In the genomic region with DNA sequence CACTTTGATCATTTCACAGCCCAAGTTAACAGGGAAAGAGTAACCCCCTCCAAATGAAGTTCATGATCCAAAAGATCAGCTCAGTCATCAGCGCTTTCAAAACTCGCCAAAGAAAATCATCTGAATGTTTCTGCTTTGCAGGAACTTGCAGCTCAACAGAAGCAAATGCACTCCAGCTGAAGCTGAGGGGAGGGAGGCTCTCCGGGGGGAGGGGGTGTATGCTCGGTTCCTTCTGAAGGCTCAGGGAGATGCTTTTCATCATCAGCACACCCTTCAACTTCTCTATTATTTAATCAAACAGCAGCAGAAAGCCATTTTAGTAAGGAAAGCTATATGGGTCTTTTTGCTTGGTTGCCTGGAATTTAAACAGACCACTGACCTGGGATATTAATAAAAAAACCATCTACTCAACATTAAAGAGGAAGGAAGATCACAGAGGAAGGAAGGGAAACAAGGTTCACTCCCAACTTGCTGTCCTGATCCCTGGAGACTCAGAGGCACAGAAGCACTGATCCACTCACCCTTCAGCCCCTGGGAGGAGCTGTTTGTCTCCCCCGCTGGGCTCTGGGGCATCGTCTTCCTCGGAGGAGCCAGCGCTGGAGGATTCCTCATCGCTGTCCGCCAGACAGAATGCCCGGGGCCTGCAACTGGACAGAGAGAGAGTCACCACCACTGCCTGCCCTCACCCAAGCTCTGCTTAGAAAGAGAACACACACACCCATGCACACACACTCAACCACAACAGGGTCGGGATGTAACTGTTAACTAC, we compare ENCODE assay signal across 11 cellular contexts. TPM values are rescaled to one million over a fixed set of nuclear protein-coding genes. Genes with fewer than 3 reads are reported as not detected.
DNase-seq lines count a peak whose midpoint lies in the region; ATAC-seq, FAIRE-seq and TF ChIP-seq lines count a peak whose summit lies in the region.
"Had no signal": no experiment of that assay in that cellular context is flagged by ENCODE, and none has a peak within 500 bp of the region (broad histone marks: within the 10 kb centered on the region; RNA-seq: fewer than 3 reads in every experiment).

No MANE protein-coding gene starts in this region.

- peaks cover 34 to 94% (median 81%) of the 10 kb centered on the region in 12 donors for H3K4me1 ChIP-seq in heart left ventricle

- H3K36me3 ChIP-seq in heart left ventricle, result peaks cover 0 to 38% (median 14%) of the 10 kb centered on the region in 9 donors

- no peaks in the 10 kb centered on the region for H3K9me3 Mint-ChIP-seq in nephron progenitor cell

- TF ChIP-seq CTCF in heart left ventricle (IDR thresholded peaks at IDR 0.05) (peak in 1 of 12 donors; percentile 12), coronary artery (IDR thresholded peaks at IDR 0.05) (no peak), nephron progenitor cell (IDR thresholded peaks at IDR 0.05) (no peak)

- H3K4me3 ChIP-seq in heart left ventricle, result no peak overlapping the region
- no peak overlapping the region for H3K4me3 ChIP-seq in coronary artery
- H3K4me3 ChIP-seq: GM12878 had no signal

- intact Hi-C loops in heart left ventricle (cut with DNase I) (loop anchor here in 4 of 10 donors (1.0 to 10.0 kb wide), 7 partner anchors 50 to 350 kb away; a partner anchor contains a TSS), Right ventricle myocardium inferior (cut with DNase I) (loop anchor here (5.0 kb wide), 2 partner anchors 33 to 53 kb away; no protein-coding TSS in a partner anchor)

- H3K4me3 Mint-ChIP-seq in nephron progenitor cell, result peak overlapping the region; percentile 44

- FAIRE-seq in urothelium cell line (lab: Jason Lieb, UNC), result peak; percentile 66
- FAIRE-seq: GM12878 had no signal

- peaks cover 4% of the 10 kb centered on the region for H3K27me3 Mint-ChIP-seq in nephron progenitor cell (ENCODE audit: low read depth, poor library complexity)

- H3K36me3 Mint-ChIP-seq in nephron progenitor cell (ENCODE audit: low read depth), result peaks cover 18% of the 10 kb centered on the region

- peak overlapping the region; percentile 87 to 97 (median 93) for H3K27ac ChIP-seq in heart left ventricle
- H3K27ac ChIP-seq in coronary artery, result peak overlapping the region; percentile 72 to 89

- no peak for ATAC-seq in heart left ventricle
- ATAC-seq in Right ventricle myocardium inferior, result no peak
- ATAC-seq: GM12878 had no signal

- 34 to 56% (median 49%) methylated on average over 12 of the region's 12 CpGs for WGBS in heart left ventricle, 4 donors

- H3K27me3 ChIP-seq in heart left ventricle, result no peaks in the 10 kb centered on the region

- TF ChIP-seq POLR2A in heart left ventricle (IDR thresholded peaks at IDR 0.05), result no peak

- no peaks in the 10 kb centered on the region for H3K9me3 ChIP-seq in heart left ventricle
- H3K9me3 ChIP-seq: SK-N-SH had no signal

- H3K27ac Mint-ChIP-seq in nephron progenitor cell, result peak overlapping the region; percentile 89

- H3K4me1 Mint-ChIP-seq in nephron progenitor cell, result peaks cover 82% of the 10 kb centered on the region

- DNase-seq in heart left ventricle, result peak in 1 of 5 donors; percentile 48
- DNase-seq in Right ventricle myocardium inferior (ENCODE audit: missing footprints), result no peak
- no peak for DNase-seq in coronary artery (ENCODE audit: low spot score)
- no peak for DNase-seq in nephron progenitor cell
- DNase-seq in urothelium cell line (ENCODE audit: low spot score), result no peak
- DNase-seq in GDM1 (lab: John Stamatoyannopoulos, UW), result no peak
- DNase-seq in MV-4-11 (lab: John Stamatoyannopoulos, UW), result no peak
- DNase-seq in NK-92 treated with Interleukin-12 subunit alpha and Interleukin-12 subunit beta, amount 100 ng/mL, for 24 hours (lab: John Stamatoyannopoulos, UW), result no peak
- DNase-seq: erythroblast, SK-N-SH had no signal

RNA-seq across cellular contexts. Expression of a gene that starts 24.6 kb away (rescaled TPM):
- total RNA-seq in heart left ventricle (10 to 100 TPM in 4 of 9 donors, 1 to 10 TPM in 5; 5.1 to 18.7 (median 9.1) TPM), Right ventricle myocardium inferior (7.1 TPM)
- 1 to 10 TPM; 1.5 to 4.7 TPM for polyA plus RNA-seq in heart left ventricle
